In genomic region chr6:141988954-141989705, GRCh38 we compare ENCODE assay signal across 8 cellular contexts.
DNase-seq lines count a peak whose midpoint lies in the region; FAIRE-seq and TF ChIP-seq lines count a peak whose summit lies in the region.

No MANE protein-coding gene starts in this region.

- H3K9me3 ChIP-seq in HEK293 (ENCODE audit: control insufficient read depth, insufficient read depth, low read depth, low read length) (no peaks in the 10 kb centered on the region), endothelial cell of umbilical vein (replicated peaks; ENCODE audit: control insufficient read depth, insufficient read depth, low read length) (no peaks in the 10 kb centered on the region), neuronal stem cell (replicated peaks in 1 of 2; ENCODE audit: control insufficient read depth in 2 of 2, insufficient read depth in 1 of 2, low read depth in 1 of 2, low read length in 2 of 2) (no peaks in the 10 kb centered on the region)

- H2BK12ac ChIP-seq in neuronal stem cell (ENCODE audit: low read length) = no peak overlapping the region

- no peaks in the 10 kb centered on the region for H3K4me1 ChIP-seq in HEK293 (ENCODE audit: control insufficient read depth, insufficient read depth, low read length)
- H3K4me1 ChIP-seq in endothelial cell of umbilical vein (ENCODE audit: control insufficient read depth, extremely low read depth, insufficient read depth, low read length) = no peaks in the 10 kb centered on the region
- H3K4me1 ChIP-seq in neuronal stem cell (ENCODE audit: control insufficient read depth in 2 of 2, insufficient read depth in 1 of 2, low read depth in 1 of 2, low read length in 2 of 2) = peaks cover 0 to 2% of the 10 kb centered on the region in 2 donors

- dilution Hi-C loops in endothelial cell of umbilical vein (cut with MboI; ENCODE audit: extremely low pct_ligation_motif_present, low sequenced_read_pairs) = no loop called here

- H3K14ac ChIP-seq in neuronal stem cell (ENCODE audit: low read length) = no peak overlapping the region

- no peak for TF ChIP-seq POLR2A in endothelial cell of umbilical vein (IDR thresholded peaks at IDR 0.05; ENCODE audit: low read depth, low read length)

- no peak overlapping the region for H2BK15ac ChIP-seq in neuronal stem cell (ENCODE audit: low read length)

- TF ChIP-seq CTCF in AG04449 (IDR thresholded peaks at IDR 0.05; ENCODE audit: insufficient read depth, low read length, missing control alignments) = peak; percentile 79
- TF ChIP-seq CTCF in GM12865 (IDR thresholded peaks at IDR 0.05; ENCODE audit: insufficient read depth, low read depth, low read length, missing control alignments) = peak; percentile 77
- TF ChIP-seq CTCF in HEK293 (tag by site-specific recombination; IDR thresholded peaks at IDR 0.05) = no peak
- peak; percentile 70 to 76 for TF ChIP-seq CTCF in endothelial cell of umbilical vein (IDR thresholded peaks at IDR 0.05; ENCODE audit: extremely low read depth in 1 of 2, insufficient read depth in 1 of 2, low read depth in 1 of 2, low read length in 2 of 2)

- no peak overlapping the region for H2AK5ac ChIP-seq in neuronal stem cell (ENCODE audit: low read depth, low read length)

- H3K18ac ChIP-seq in neuronal stem cell (ENCODE audit: low read length) = no peak overlapping the region

- no peak overlapping the region for H2BK5ac ChIP-seq in neuronal stem cell (ENCODE audit: low read length)

- H3K4me2 ChIP-seq in endothelial cell of umbilical vein (ENCODE audit: insufficient read depth, low read length) = no peak overlapping the region
- H3K4me2 ChIP-seq in neuronal stem cell (ENCODE audit: insufficient read depth, low read length, poor library complexity, severe bottlenecking) = no peak overlapping the region

- H4K91ac ChIP-seq in neuronal stem cell (ENCODE audit: low read depth, low read length, poor library complexity) = no peak overlapping the region

- intact Hi-C loops in endothelial cell of umbilical vein (cut with micrococcal nuclease) = loop anchor here (1.0 kb wide), 7 partner anchors 25 to 549 kb away; no protein-coding TSS in a partner anchor

- CTCF ChIA-PET in AG04449 (lab: Yijun Ruan, JAX) = interaction anchor here (0.7 to 7.4 kb wide), 40 partner anchors 9 to 312 kb away, joined by 3 to 99 read pairs (median 4); no protein-coding TSS in a partner anchor
- CTCF ChIA-PET in HEK293 (lab: Yijun Ruan, JAX) = interaction anchor here (0.6 to 5.8 kb wide), 34 partner anchors 8 to 780 kb away, joined by 3 to 62 read pairs (median 4); no protein-coding TSS in a partner anchor
- CTCF ChIA-PET in endothelial cell of umbilical vein (lab: Charles Lee) = interaction anchor here (0.6 to 5.2 kb wide), 36 partner anchors 9 to 484 kb away, joined by 3 to 60 read pairs (median 4); no protein-coding TSS in a partner anchor

- POLR2A ChIA-PET in AG04449 (lab: Yijun Ruan, JAX) (interaction anchor here (0.8 kb wide), 2 partner anchors 24 to 122 kb away, joined by 3 read pairs; no protein-coding TSS in a partner anchor), HEK293 (lab: Yijun Ruan, JAX) (no interaction called here), endothelial cell of umbilical vein (lab: Charles Lee) (no interaction called here)

- FAIRE-seq in endothelial cell of umbilical vein (lab: Jason Lieb, UNC) = peak; percentile 90

- no peak overlapping the region for H3K27ac ChIP-seq in HEK293 (ENCODE audit: extremely low read depth, low read depth, low read length)
- no peak overlapping the region for H3K27ac ChIP-seq in endothelial cell of umbilical vein (ENCODE audit: insufficient read depth, low read depth, low read length)
- no peak overlapping the region for H3K27ac ChIP-seq in neuronal stem cell (replicated peaks; ENCODE audit: low read length)

- no peak overlapping the region for H3K4ac ChIP-seq in neuronal stem cell (ENCODE audit: low read length)

- no CpG with 5 or more reads among the region's 2 CpGs for WGBS in neuronal stem cell (ENCODE audit: extremely low coverage in 2 of 2, insufficient read length in 2 of 2, insufficient replicate concordance in 1 of 2), 2 donors

- H4K8ac ChIP-seq in neuronal stem cell (ENCODE audit: low read depth, low read length) = no peak overlapping the region

- no peak overlapping the region for H3K23ac ChIP-seq in neuronal stem cell (ENCODE audit: low read depth, low read length, poor library complexity)

- H3K27me3 ChIP-seq in endothelial cell of umbilical vein (ENCODE audit: control insufficient read depth in 2 of 2, insufficient read depth in 2 of 2, low read length in 2 of 2) (no peaks in the 10 kb centered on the region), neuronal stem cell (ENCODE audit: control insufficient read depth in 3 of 3, insufficient read depth in 3 of 3, low read depth in 1 of 3, low read length in 3 of 3) (no peaks in the 10 kb centered on the region)

- no peak overlapping the region for H2BK120ac ChIP-seq in neuronal stem cell (ENCODE audit: low read depth, low read length)

- BruUV-seq in endothelial cell of umbilical vein (replicated peaks; lab: Mats Ljungman, UMichigan) = no TSS peak

- H3K9me1 ChIP-seq in endothelial cell of umbilical vein (replicated peaks; ENCODE audit: control insufficient read depth, extremely low read depth, insufficient read depth, low read length) = no peaks in the 10 kb centered on the region

- H2AFZ ChIP-seq in endothelial cell of umbilical vein (ENCODE audit: low read depth, low read length) (peak overlapping the region; percentile 60), neuronal stem cell (ENCODE audit: low read length) (peak overlapping the region; percentile 24)

- H3K9ac ChIP-seq in endothelial cell of umbilical vein (replicated peaks; ENCODE audit: extremely low read depth, insufficient read depth, low read length) = no peak overlapping the region
- no peak overlapping the region for H3K9ac ChIP-seq in neuronal stem cell (ENCODE audit: low read depth, low read length, poor library complexity)

- no peaks in the 10 kb centered on the region for H3K79me2 ChIP-seq in endothelial cell of umbilical vein (ENCODE audit: control insufficient read depth, insufficient read depth, low read length)

- DNase-seq in AG04449 (ENCODE audit: low read depth, low spot score) = no peak
- DNase-seq in GM12865 (ENCODE audit: low read depth) = peak; percentile 51
- peak; percentile 82 for DNase-seq in LHCN-M2 (ENCODE audit: low read depth)
- peak; percentile 62 for DNase-seq in SW480 (ENCODE audit: low spot score)
- peak; percentile 71 for DNase-seq in endothelial cell of umbilical vein (ENCODE audit: low read depth, low spot score)
- peak; percentile 40 for DNase-seq in neuronal stem cell (ENCODE audit: low spot score)
- no peak for DNase-seq in occipital lobe (lab: John Stamatoyannopoulos, UW)

- H4K20me1 ChIP-seq in endothelial cell of umbilical vein (replicated peaks; ENCODE audit: control insufficient read depth, extremely low read depth, insufficient read depth, low read length) = no peaks in the 10 kb centered on the region

- no peaks in the 10 kb centered on the region for H3K36me3 ChIP-seq in HEK293 (ENCODE audit: control insufficient read depth in 2 of 2, insufficient read depth in 1 of 2, low read length in 2 of 2)
- H3K36me3 ChIP-seq in endothelial cell of umbilical vein (ENCODE audit: control insufficient read depth in 2 of 2, extremely low read depth in 1 of 2, insufficient read depth in 2 of 2, low read length in 2 of 2) = no peaks in the 10 kb centered on the region
- H3K36me3 ChIP-seq in neuronal stem cell (replicated peaks in 1 of 2; ENCODE audit: control insufficient read depth in 2 of 2, insufficient read depth in 2 of 2, low read length in 2 of 2) = no peaks in the 10 kb centered on the region

- H3K79me1 ChIP-seq in neuronal stem cell (ENCODE audit: low read depth, low read length) = no peaks in the 10 kb centered on the region

- H3K4me3 ChIP-seq in AG04449 (ENCODE audit: low read depth, low read length) (no peak overlapping the region), GM12865 (ENCODE audit: low read depth, low read length) (no peak overlapping the region), HEK293 (ENCODE audit: low read depth, low read length) (no peak overlapping the region), endothelial cell of umbilical vein (replicated peaks in 1 of 3; ENCODE audit: insufficient read depth in 1 of 3, low read depth in 1 of 3, low read length in 3 of 3) (no peak overlapping the region), neuronal stem cell (ENCODE audit: low read length in 2 of 2) (no peak overlapping the region)

TF ChIP-seq in HEK293, 187 proteins besides CTCF, POLR2A, EP300 and RAD21:
- TF ChIP-seq ZNF121 (tag by site-specific recombination; IDR thresholded peaks at IDR 0.05) = no peak
- TF ChIP-seq ZNF654 (tag by site-specific recombination; IDR thresholded peaks at IDR 0.05; ENCODE audit: low read depth) = peak; percentile 66

TF ChIP-seq in endothelial cell of umbilical vein, 7 proteins besides CTCF, POLR2A, EP300 and RAD21:
- TF ChIP-seq, protein P1, sequence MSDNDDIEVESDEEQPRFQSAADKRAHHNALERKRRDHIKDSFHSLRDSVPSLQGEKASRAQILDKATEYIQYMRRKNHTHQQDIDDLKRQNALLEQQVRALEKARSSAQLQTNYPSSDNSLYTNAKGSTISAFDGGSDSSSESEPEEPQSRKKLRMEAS (IDR thresholded peaks at IDR 0.05; ENCODE audit: insufficient read depth, insufficient read length) = no peak
- TF ChIP-seq MYC (IDR thresholded peaks at IDR 0.05; ENCODE audit: low read depth, low read length) = no peak
- no peak for TF ChIP-seq FOS (IDR thresholded peaks at IDR 0.05; ENCODE audit: borderline replicate concordance, insufficient read depth, low read length)

Comparison
In these comparisons a context has a peak if more than half of its experiments do, and no peak if none do; other contexts are left out.
1. DNase-seq: peak in GM12865 (single experiment), LHCN-M2 (single experiment), SW480 (single experiment), endothelial cell of umbilical vein (single experiment) and neuronal stem cell (single experiment); none in AG04449 (single experiment) and occipital lobe (single experiment).